In the genomic region with DNA sequence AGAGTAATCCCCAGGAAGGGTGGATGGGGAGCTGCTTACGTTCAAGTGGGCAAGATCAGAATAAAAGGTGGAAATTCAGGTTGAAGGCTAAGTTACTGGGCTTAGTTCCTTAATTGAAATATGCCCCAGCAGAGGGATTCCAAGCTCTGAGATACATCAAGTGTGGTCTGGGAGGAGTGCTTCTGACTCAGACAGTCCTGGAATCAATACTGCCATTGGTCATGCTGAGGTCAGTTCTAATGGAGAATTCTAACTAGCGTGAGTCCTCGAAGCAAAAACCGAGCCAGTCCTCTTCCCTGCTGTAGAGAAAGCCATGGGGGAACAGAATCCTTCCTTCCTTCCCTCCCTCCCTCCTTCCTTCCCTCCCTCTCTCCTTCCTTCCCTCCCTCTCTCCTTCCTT, we compare ENCODE assay signal across 28 cellular contexts. TPM values are rescaled to one million over a fixed set of nuclear protein-coding genes. Genes with fewer than 3 reads are reported as not detected.
"Had no signal": no experiment of that assay in that cellular context is flagged by ENCODE, and none has a peak within 500 bp of the region (broad histone marks: within the 10 kb centered on the region; RNA-seq: fewer than 3 reads in every experiment).

No MANE protein-coding gene starts in this region.

- H3K4me1 Mint-ChIP-seq: activated CD4-positive, alpha-beta T cell treated with anti-CD3 and anti-CD28 coated beads, Interleukin-2, amount 10 ng/mL, durations not matched to agents 7 days and 5 days; activated CD8-positive, alpha-beta memory T cell treated with anti-CD3 and anti-CD28 coated beads, Interleukin-2, amount 10 ng/mL, durations not matched to agents 7 days and 5 days; activated naive CD8-positive, alpha-beta T cell treated with anti-CD3 and anti-CD28 coated beads, Interleukin-2, amount 50 U/mL, for 24 hours; immature natural killer cell; stimulated activated naive B cell treated with anti-CD40 and anti-IgM and Interleukin-4, amounts not matched to agents 10 μg/mL and 1 μg/mL and 100 μg/mL, for 72 hours had no signal

- H3K27ac Mint-ChIP-seq: activated CD4-positive, alpha-beta T cell treated with anti-CD3 and anti-CD28 coated beads, Interleukin-2, amount 10 ng/mL, durations not matched to agents 7 days and 5 days; activated CD8-positive, alpha-beta memory T cell treated with anti-CD3 and anti-CD28 coated beads, Interleukin-2, amount 10 ng/mL, durations not matched to agents 7 days and 5 days; activated CD8-positive, alpha-beta T cell treated with anti-CD3 and anti-CD28 coated beads for 36 hours; activated naive CD8-positive, alpha-beta T cell treated with anti-CD3 and anti-CD28 coated beads, Interleukin-2, amount 50 U/mL, for 24 hours; activated T-helper 1 cell treated with anti-CD3 and anti-CD28 coated beads, Interleukin-12 subunit alpha, Interleukin-12 subunit beta, Interleukin-2, Interleukin-4 antibody, amounts not matched to agents 30 ng/mL and 10 ng/mL and 1 ng/mL, durations not matched to agents 14 hours and 24 hours and 36 hours; dendritic cell treated with granulocyte-macrophage colony-stimulating factor and Interleukin-4, amounts not matched to agents 40 ng/mL and 50 ng/mL, for 4 days; immature natural killer cell; natural killer cell treated with Interleukin-12 subunit alpha and Interleukin-12 subunit beta and Interleukin-15 and Interleukin-18, amount 100 ng/mL, for 72 hours; progenitor cell of endocrine pancreas; stimulated activated naive B cell treated with anti-CD40 and anti-IgM and Interleukin-4, amounts not matched to agents 10 μg/mL and 1 μg/mL and 100 μg/mL, for 72 hours had no signal

- H3K4me3 ChIP-seq: body of pancreas, cardiac muscle cell, hepatocyte, left ventricle myocardium inferior, testis, uterus had no signal

- H3K9me3 Mint-ChIP-seq: activated CD4-positive, alpha-beta T cell treated with anti-CD3 and anti-CD28 coated beads, Interleukin-2, amount 10 ng/mL, durations not matched to agents 7 days and 5 days; activated T-helper 1 cell treated with anti-CD3 and anti-CD28 coated beads, Interleukin-12 subunit alpha, Interleukin-12 subunit beta, Interleukin-2, Interleukin-4 antibody, amounts not matched to agents 30 ng/mL and 10 ng/mL and 1 ng/mL, durations not matched to agents 14 hours and 24 hours and 36 hours; immature natural killer cell; natural killer cell treated with Interleukin-12 subunit alpha and Interleukin-12 subunit beta and Interleukin-15 and Interleukin-18, amount 100 ng/mL, for 72 hours had no signal

- DNase-seq: activated CD4-positive, alpha-beta T cell treated with anti-CD3 and anti-CD28 coated beads, Interleukin-2, amount 10 ng/mL, durations not matched to agents 7 days and 5 days; activated CD8-positive, alpha-beta memory T cell treated with anti-CD3 and anti-CD28 coated beads, Interleukin-2, amount 10 ng/mL, durations not matched to agents 7 days and 5 days; activated CD8-positive, alpha-beta T cell treated with anti-CD3 and anti-CD28 coated beads for 36 hours; activated gamma-delta T cell; activated naive CD4-positive, alpha-beta T cell treated with anti-CD3 and anti-CD28 coated beads, Interleukin-2, amount 50 U/mL, for 16 hours; activated naive CD8-positive, alpha-beta T cell treated with anti-CD3 and anti-CD28 coated beads, Interleukin-2, amount 50 U/mL, for 24 hours; activated T-cell treated with anti-CD3 and anti-CD28 coated beads for 4 hours; body of pancreas; effector CD4-positive, alpha-beta T cell; erythroblast; glutamatergic neuron; immature natural killer cell; kidney glomerular epithelial cell; left ventricle myocardium inferior; mammary epithelial cell; retina; stimulated activated CD4-positive, alpha-beta T cell treated with anti-CD3 and anti-CD28 coated beads, Interleukin-2, amount 100 ng/mL, for 48 hours; stimulated activated CD8-positive, alpha-beta memory T cell treated with anti-CD3 and anti-CD28 coated beads, Interleukin-4, amount 100 ng/mL, for 48 hours; stimulated activated naive B cell treated with anti-CD40 and anti-IgM and Interleukin-4, amounts not matched to agents 10 μg/mL and 1 μg/mL and 100 μg/mL, for 72 hours; testis; trophoblast cell; uterus had no signal

- H3K4me3 Mint-ChIP-seq: activated CD4-positive, alpha-beta T cell treated with anti-CD3 and anti-CD28 coated beads, Interleukin-2, amount 10 ng/mL, durations not matched to agents 7 days and 5 days; activated CD8-positive, alpha-beta memory T cell treated with anti-CD3 and anti-CD28 coated beads, Interleukin-2, amount 10 ng/mL, durations not matched to agents 7 days and 5 days; activated CD8-positive, alpha-beta T cell treated with anti-CD3 and anti-CD28 coated beads for 36 hours; activated naive CD8-positive, alpha-beta T cell treated with anti-CD3 and anti-CD28 coated beads, Interleukin-2, amount 50 U/mL, for 24 hours; activated T-helper 1 cell treated with anti-CD3 and anti-CD28 coated beads, Interleukin-12 subunit alpha, Interleukin-12 subunit beta, Interleukin-2, Interleukin-4 antibody, amounts not matched to agents 30 ng/mL and 10 ng/mL and 1 ng/mL, durations not matched to agents 14 hours and 24 hours and 36 hours; dendritic cell treated with granulocyte-macrophage colony-stimulating factor and Interleukin-4, amounts not matched to agents 40 ng/mL and 50 ng/mL, for 4 days; immature natural killer cell; natural killer cell treated with Interleukin-12 subunit alpha and Interleukin-12 subunit beta and Interleukin-15 and Interleukin-18, amount 100 ng/mL, for 72 hours; stimulated activated naive B cell treated with anti-CD40 and anti-IgM and Interleukin-4, amounts not matched to agents 10 μg/mL and 1 μg/mL and 100 μg/mL, for 72 hours had no signal

- H3K36me3 Mint-ChIP-seq: activated CD8-positive, alpha-beta memory T cell treated with anti-CD3 and anti-CD28 coated beads, Interleukin-2, amount 10 ng/mL, durations not matched to agents 7 days and 5 days; immature natural killer cell; natural killer cell treated with Interleukin-12 subunit alpha and Interleukin-12 subunit beta and Interleukin-15 and Interleukin-18, amount 100 ng/mL, for 72 hours; stimulated activated naive B cell treated with anti-CD40 and anti-IgM and Interleukin-4, amounts not matched to agents 10 μg/mL and 1 μg/mL and 100 μg/mL, for 72 hours had no signal

- H3K27me3 Mint-ChIP-seq: activated CD4-positive, alpha-beta T cell treated with anti-CD3 and anti-CD28 coated beads, Interleukin-2, amount 10 ng/mL, durations not matched to agents 7 days and 5 days; activated CD8-positive, alpha-beta memory T cell treated with anti-CD3 and anti-CD28 coated beads, Interleukin-2, amount 10 ng/mL, durations not matched to agents 7 days and 5 days; dendritic cell treated with granulocyte-macrophage colony-stimulating factor and Interleukin-4, amounts not matched to agents 40 ng/mL and 50 ng/mL, for 4 days; natural killer cell treated with Interleukin-12 subunit alpha and Interleukin-12 subunit beta and Interleukin-15 and Interleukin-18, amount 100 ng/mL, for 72 hours had no signal

RNA-seq across cellular contexts. Expression of gene NOS1, which starts 39.9 kb away (rescaled TPM):
- total RNA-seq: activated CD4-positive, alpha-beta T cell treated with anti-CD3 and anti-CD28 coated beads, Interleukin-2, amount 10 ng/mL, durations not matched to agents 7 days and 5 days; activated CD8-positive, alpha-beta memory T cell treated with anti-CD3 and anti-CD28 coated beads, Interleukin-2, amount 10 ng/mL, durations not matched to agents 7 days and 5 days; activated CD8-positive, alpha-beta T cell treated with anti-CD3 and anti-CD28 coated beads for 36 hours; activated T-helper 1 cell treated with anti-CD3 and anti-CD28 coated beads, Interleukin-12 subunit alpha, Interleukin-12 subunit beta, Interleukin-2, Interleukin-4 antibody, amounts not matched to agents 30 ng/mL and 10 ng/mL and 1 ng/mL, durations not matched to agents 14 hours and 24 hours and 36 hours; cardiac muscle cell; hepatocyte; mammary epithelial cell; natural killer cell treated with Interleukin-12 subunit alpha and Interleukin-12 subunit beta and Interleukin-15 and Interleukin-18, amount 100 ng/mL, for 72 hours had no signal
